ENCODE assay signal across 10 cellular contexts in genomic region chr16:28930652-28931051, GRCh38. TPM values are rescaled to one million over a fixed set of nuclear protein-coding genes. Genes with fewer than 3 reads are reported as not detected.
DNase-seq lines count a peak whose midpoint lies in the region; ATAC-seq and TF ChIP-seq lines count a peak whose summit lies in the region.
"Had no signal": no experiment of that assay in that cellular context is flagged by ENCODE, and none has a peak within 500 bp of the region (broad histone marks: within the 10 kb centered on the region; RNA-seq: fewer than 3 reads in every experiment).

No MANE protein-coding gene starts in this region.

- H3K36me3 Mint-ChIP-seq in activated CD8-positive, alpha-beta memory T cell treated with anti-CD3 and anti-CD28 coated beads, Interleukin-2, amount 10 ng/mL, durations not matched to agents 7 days and 5 days: no peaks in the 10 kb centered on the region
- peaks cover 0 to 6% of the 10 kb centered on the region in 2 donors for H3K36me3 Mint-ChIP-seq in activated naive CD4-positive, alpha-beta T cell treated with anti-CD3 and anti-CD28 coated beads, Interleukin-2, amount 50 U/mL, for 72 hours

- DNase-seq in activated CD8-positive, alpha-beta memory T cell treated with anti-CD3 and anti-CD28 coated beads, Interleukin-2, amount 10 ng/mL, durations not matched to agents 7 days and 5 days: no peak
- no peak for DNase-seq in activated CD8-positive, alpha-beta memory T cell treated with anti-CD3 and anti-CD28 coated beads, Interleukin-2, amount 50 U/mL, for 4 hours
- DNase-seq in HL-60 (ENCODE audit: low read depth in 1 of 2, low spot score in 1 of 2) (peak in 1 of 2 experiments; percentile 86), iPS-NIHi7 (ENCODE audit: extremely low spot score) (no peak), kidney glomerular epithelial cell (lab: John Stamatoyannopoulos, UW) (no peak)
- no peak for DNase-seq in activated naive CD4-positive, alpha-beta T cell treated with anti-CD3 and anti-CD28 coated beads, Interleukin-2, amount 50 U/mL, for 72 hours (ENCODE audit: low spot score in 2 of 2)
- DNase-seq in stimulated activated naive CD8-positive, alpha-beta T cell treated with anti-CD3 and anti-CD28 coated beads, Interleukin-15, Interleukin-2, amounts not matched to agents 100 U/mL and 50 U/mL, for 24 hours: peak; percentile 43
- DNase-seq in stimulated activated naive CD4-positive, alpha-beta T cell (lab: John Stamatoyannopoulos, UW): no peak
- DNase-seq: NCI-H446 treated with DMSO at 0.1 percent for 48 hours had no signal

- H3K4me1 Mint-ChIP-seq in activated CD8-positive, alpha-beta memory T cell treated with anti-CD3 and anti-CD28 coated beads, Interleukin-2, amount 10 ng/mL, durations not matched to agents 7 days and 5 days: peaks cover 16% of the 10 kb centered on the region

- H3K9me3 Mint-ChIP-seq in activated CD8-positive, alpha-beta memory T cell treated with anti-CD3 and anti-CD28 coated beads, Interleukin-2, amount 10 ng/mL, durations not matched to agents 7 days and 5 days (ENCODE audit: low read depth): no peaks in the 10 kb centered on the region
- peaks cover 0 to 6% of the 10 kb centered on the region in 2 donors for H3K9me3 Mint-ChIP-seq in activated naive CD4-positive, alpha-beta T cell treated with anti-CD3 and anti-CD28 coated beads, Interleukin-2, amount 50 U/mL, for 72 hours

- H3K4me3 Mint-ChIP-seq in activated CD8-positive, alpha-beta memory T cell treated with anti-CD3 and anti-CD28 coated beads, Interleukin-2, amount 10 ng/mL, durations not matched to agents 7 days and 5 days: no peak overlapping the region

- H3K4me3 ChIP-seq in HL-60 (replicated peaks; ENCODE audit: insufficient read depth, low read length): no peak overlapping the region

- no peaks in the 10 kb centered on the region for H3K27me3 ChIP-seq in HL-60 (ENCODE audit: insufficient read depth, poor library complexity, severe bottlenecking)

- peak overlapping the region; percentile 4 for H3K27ac Mint-ChIP-seq in activated CD8-positive, alpha-beta memory T cell treated with anti-CD3 and anti-CD28 coated beads, Interleukin-2, amount 10 ng/mL, durations not matched to agents 7 days and 5 days
- peak overlapping the region; percentile 37 to 73 for H3K27ac Mint-ChIP-seq in activated naive CD4-positive, alpha-beta T cell treated with anti-CD3 and anti-CD28 coated beads, Interleukin-2, amount 50 U/mL, for 72 hours

- CTCF ChIA-PET in activated CD8-positive, alpha-beta memory T cell treated with anti-CD3 and anti-CD28 coated beads, Interleukin-2, amount 10 ng/mL, durations not matched to agents 7 days and 5 days (lab: Charles Lee): interaction anchor here (1.2 to 2.6 kb wide), 3 partner anchors 11 to 14 kb away, joined by 5 to 16 read pairs (median 6); no protein-coding TSS in a partner anchor

- peak overlapping the region; percentile 72 for H3K27ac ChIP-seq in HL-60 (replicated peaks)

- no peak for ATAC-seq in activated CD8-positive, alpha-beta memory T cell treated with anti-CD3 and anti-CD28 coated beads, Interleukin-2, amount 10 ng/mL, durations not matched to agents 7 days and 5 days
- peak in 1 of 2 donors; percentile 59 for ATAC-seq in activated naive CD4-positive, alpha-beta T cell treated with anti-CD3 and anti-CD28 coated beads, Interleukin-2, amount 50 U/mL, for 72 hours
- no peak for ATAC-seq in stimulated activated naive CD8-positive, alpha-beta T cell treated with anti-CD3 and anti-CD28 coated beads, Interleukin-15, Interleukin-2, amounts not matched to agents 100 U/mL and 50 U/mL, for 24 hours
- ATAC-seq: sciatic nerve had no signal

- TF ChIP-seq CTCF in HL-60 (IDR thresholded peaks at IDR 0.05; ENCODE audit: insufficient read depth, low read length): no peak

- H3K27me3 Mint-ChIP-seq in activated CD8-positive, alpha-beta memory T cell treated with anti-CD3 and anti-CD28 coated beads, Interleukin-2, amount 10 ng/mL, durations not matched to agents 7 days and 5 days: no peaks in the 10 kb centered on the region

RNA-seq across cellular contexts. Expression of gene CD19, which starts 1.1 kb away (rescaled TPM):
- not detected for total RNA-seq in activated CD8-positive, alpha-beta memory T cell treated with anti-CD3 and anti-CD28 coated beads, Interleukin-2, amount 10 ng/mL, durations not matched to agents 7 days and 5 days
- 1 to 10 TPM in 1 of 2 donors, under 1 TPM in 1; 0.32 to 1.2 TPM for total RNA-seq in activated naive CD4-positive, alpha-beta T cell treated with anti-CD3 and anti-CD28 coated beads, Interleukin-2, amount 50 U/mL, for 72 hours

RNA-seq across cellular contexts. Expression of gene RABEP2, which starts 5.6 kb away (rescaled TPM):
- 10 to 100 TPM; 18.0 to 19.1 TPM for total RNA-seq in activated CD8-positive, alpha-beta memory T cell treated with anti-CD3 and anti-CD28 coated beads, Interleukin-2, amount 10 ng/mL, durations not matched to agents 7 days and 5 days
- total RNA-seq in activated naive CD4-positive, alpha-beta T cell treated with anti-CD3 and anti-CD28 coated beads, Interleukin-2, amount 50 U/mL, for 72 hours: 10 to 100 TPM; 20.7 to 25.1 TPM

RNA-seq across cellular contexts. Expression of gene NFATC2IP, which starts 20.1 kb away (rescaled TPM):
- total RNA-seq in activated CD8-positive, alpha-beta memory T cell treated with anti-CD3 and anti-CD28 coated beads, Interleukin-2, amount 10 ng/mL, durations not matched to agents 7 days and 5 days: 100 to 1,000 TPM; 120 to 133 TPM
- 10 to 100 TPM; 94.5 to 96.8 TPM for total RNA-seq in activated naive CD4-positive, alpha-beta T cell treated with anti-CD3 and anti-CD28 coated beads, Interleukin-2, amount 50 U/mL, for 72 hours

RNA-seq across cellular contexts. Expression of gene SPNS1, which starts 43.9 kb away (rescaled TPM):
- 10 to 100 TPM; 22.1 to 27.6 TPM for total RNA-seq in activated CD8-positive, alpha-beta memory T cell treated with anti-CD3 and anti-CD28 coated beads, Interleukin-2, amount 10 ng/mL, durations not matched to agents 7 days and 5 days
- 10 to 100 TPM; 16.3 to 19.9 TPM for total RNA-seq in activated naive CD4-positive, alpha-beta T cell treated with anti-CD3 and anti-CD28 coated beads, Interleukin-2, amount 50 U/mL, for 72 hours

RNA-seq across cellular contexts. Expression of gene ATP2A1, which starts 52.4 kb away (rescaled TPM):
- 1 to 10 TPM; 1.5 to 3.4 TPM for total RNA-seq in activated CD8-positive, alpha-beta memory T cell treated with anti-CD3 and anti-CD28 coated beads, Interleukin-2, amount 10 ng/mL, durations not matched to agents 7 days and 5 days
- 1 to 10 TPM; 4.7 to 7.4 TPM for total RNA-seq in activated naive CD4-positive, alpha-beta T cell treated with anti-CD3 and anti-CD28 coated beads, Interleukin-2, amount 50 U/mL, for 72 hours
